In the genomic region with DNA sequence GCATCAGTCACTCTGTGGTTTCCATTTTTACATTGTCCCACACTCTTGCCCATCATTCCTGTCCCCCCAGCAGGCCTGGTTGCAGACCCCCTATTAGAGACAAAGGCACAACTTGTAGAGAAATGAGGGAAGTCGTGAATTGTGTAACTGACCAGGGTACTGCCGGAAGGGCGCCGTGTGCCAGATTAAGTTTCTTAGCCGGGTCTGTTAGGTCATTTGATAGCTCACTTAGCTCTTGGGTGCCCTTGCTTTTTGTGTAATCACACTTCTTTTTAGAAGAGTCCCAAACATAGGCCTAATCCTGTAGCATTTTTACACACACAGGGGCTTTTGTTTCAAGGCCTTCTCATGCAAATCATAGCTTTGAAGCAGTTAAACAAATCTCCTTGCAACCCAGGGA, we compare ENCODE assay signal across 1 cellular context.
TF ChIP-seq lines count a peak whose summit lies in the region.

No MANE protein-coding gene starts in this region.

TF ChIP-seq in GM23338, 12 proteins besides CTCF, POLR2A, EP300 and RAD21:
- TF ChIP-seq, protein P1, sequence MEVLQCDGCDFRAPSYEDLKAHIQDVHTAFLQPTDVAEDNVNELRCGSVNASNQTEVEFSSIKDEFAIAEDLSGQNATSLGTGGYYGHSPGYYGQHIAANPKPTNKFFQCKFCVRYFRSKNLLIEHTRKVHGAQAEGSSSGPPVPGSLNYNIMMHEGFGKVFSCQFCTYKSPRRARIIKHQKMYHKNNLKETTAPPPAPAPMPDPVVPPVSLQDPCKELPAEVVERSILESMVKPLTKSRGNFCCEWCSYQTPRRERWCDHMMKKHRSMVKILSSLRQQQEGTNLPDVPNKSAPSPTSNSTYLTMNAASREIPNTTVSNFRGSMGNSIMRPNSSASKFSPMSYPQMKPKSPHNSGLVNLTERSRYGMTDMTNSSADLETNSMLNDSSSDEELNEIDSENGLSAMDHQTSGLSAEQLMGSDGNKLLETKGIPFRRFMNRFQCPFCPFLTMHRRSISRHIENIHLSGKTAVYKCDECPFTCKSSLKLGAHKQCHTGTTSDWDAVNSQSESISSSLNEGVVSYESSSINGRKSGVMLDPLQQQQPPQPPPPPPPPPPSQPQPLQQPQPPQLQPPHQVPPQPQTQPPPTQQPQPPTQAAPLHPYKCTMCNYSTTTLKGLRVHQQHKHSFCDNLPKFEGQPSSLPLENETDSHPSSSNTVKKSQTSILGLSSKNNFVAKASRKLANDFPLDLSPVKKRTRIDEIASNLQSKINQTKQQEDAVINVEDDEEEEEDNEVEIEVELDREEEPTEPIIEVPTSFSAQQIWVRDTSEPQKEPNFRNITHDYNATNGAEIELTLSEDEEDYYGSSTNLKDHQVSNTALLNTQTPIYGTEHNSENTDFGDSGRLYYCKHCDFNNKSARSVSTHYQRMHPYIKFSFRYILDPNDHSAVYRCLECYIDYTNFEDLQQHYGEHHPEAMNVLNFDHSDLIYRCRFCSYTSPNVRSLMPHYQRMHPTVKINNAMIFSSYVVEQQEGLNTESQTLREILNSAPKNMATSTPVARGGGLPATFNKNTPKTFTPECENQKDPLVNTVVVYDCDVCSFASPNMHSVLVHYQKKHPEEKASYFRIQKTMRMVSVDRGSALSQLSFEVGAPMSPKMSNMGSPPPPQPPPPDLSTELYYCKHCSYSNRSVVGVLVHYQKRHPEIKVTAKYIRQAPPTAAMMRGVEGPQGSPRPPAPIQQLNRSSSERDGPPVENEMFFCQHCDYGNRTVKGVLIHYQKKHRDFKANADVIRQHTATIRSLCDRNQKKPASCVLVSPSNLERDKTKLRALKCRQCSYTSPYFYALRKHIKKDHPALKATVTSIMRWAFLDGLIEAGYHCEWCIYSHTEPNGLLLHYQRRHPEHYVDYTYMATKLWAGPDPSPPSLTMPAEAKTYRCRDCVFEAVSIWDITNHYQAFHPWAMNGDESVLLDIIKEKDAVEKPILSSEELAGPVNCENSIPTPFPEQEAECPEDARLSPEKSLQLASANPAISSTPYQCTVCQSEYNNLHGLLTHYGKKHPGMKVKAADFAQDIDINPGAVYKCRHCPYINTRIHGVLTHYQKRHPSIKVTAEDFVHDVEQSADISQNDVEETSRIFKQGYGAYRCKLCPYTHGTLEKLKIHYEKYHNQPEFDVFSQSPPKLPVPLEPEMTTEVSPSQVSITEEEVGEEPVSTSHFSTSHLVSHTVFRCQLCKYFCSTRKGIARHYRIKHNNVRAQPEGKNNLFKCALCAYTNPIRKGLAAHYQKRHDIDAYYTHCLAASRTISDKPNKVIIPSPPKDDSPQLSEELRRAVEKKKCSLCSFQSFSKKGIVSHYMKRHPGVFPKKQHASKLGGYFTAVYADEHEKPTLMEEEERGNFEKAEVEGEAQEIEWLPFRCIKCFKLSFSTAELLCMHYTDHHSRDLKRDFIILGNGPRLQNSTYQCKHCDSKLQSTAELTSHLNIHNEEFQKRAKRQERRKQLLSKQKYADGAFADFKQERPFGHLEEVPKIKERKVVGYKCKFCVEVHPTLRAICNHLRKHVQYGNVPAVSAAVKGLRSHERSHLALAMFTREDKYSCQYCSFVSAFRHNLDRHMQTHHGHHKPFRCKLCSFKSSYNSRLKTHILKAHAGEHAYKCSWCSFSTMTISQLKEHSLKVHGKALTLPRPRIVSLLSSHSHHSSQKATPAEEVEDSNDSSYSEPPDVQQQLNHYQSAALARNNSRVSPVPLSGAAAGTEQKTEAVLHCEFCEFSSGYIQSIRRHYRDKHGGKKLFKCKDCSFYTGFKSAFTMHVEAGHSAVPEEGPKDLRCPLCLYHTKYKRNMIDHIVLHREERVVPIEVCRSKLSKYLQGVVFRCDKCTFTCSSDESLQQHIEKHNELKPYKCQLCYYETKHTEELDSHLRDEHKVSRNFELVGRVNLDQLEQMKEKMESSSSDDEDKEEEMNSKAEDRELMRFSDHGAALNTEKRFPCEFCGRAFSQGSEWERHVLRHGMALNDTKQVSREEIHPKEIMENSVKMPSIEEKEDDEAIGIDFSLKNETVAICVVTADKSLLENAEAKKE (CRISPR knock-in tag; IDR thresholded peaks at IDR 0.05) = no peak
- TF ChIP-seq, protein P2, sequence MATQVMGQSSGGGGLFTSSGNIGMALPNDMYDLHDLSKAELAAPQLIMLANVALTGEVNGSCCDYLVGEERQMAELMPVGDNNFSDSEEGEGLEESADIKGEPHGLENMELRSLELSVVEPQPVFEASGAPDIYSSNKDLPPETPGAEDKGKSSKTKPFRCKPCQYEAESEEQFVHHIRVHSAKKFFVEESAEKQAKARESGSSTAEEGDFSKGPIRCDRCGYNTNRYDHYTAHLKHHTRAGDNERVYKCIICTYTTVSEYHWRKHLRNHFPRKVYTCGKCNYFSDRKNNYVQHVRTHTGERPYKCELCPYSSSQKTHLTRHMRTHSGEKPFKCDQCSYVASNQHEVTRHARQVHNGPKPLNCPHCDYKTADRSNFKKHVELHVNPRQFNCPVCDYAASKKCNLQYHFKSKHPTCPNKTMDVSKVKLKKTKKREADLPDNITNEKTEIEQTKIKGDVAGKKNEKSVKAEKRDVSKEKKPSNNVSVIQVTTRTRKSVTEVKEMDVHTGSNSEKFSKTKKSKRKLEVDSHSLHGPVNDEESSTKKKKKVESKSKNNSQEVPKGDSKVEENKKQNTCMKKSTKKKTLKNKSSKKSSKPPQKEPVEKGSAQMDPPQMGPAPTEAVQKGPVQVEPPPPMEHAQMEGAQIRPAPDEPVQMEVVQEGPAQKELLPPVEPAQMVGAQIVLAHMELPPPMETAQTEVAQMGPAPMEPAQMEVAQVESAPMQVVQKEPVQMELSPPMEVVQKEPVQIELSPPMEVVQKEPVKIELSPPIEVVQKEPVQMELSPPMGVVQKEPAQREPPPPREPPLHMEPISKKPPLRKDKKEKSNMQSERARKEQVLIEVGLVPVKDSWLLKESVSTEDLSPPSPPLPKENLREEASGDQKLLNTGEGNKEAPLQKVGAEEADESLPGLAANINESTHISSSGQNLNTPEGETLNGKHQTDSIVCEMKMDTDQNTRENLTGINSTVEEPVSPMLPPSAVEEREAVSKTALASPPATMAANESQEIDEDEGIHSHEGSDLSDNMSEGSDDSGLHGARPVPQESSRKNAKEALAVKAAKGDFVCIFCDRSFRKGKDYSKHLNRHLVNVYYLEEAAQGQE (IDR thresholded peaks at IDR 0.05; ENCODE audit: unreplicated experiment) = no peak
- no peak for TF ChIP-seq EZH2phosphoT487 (IDR thresholded peaks at IDR 0.05; ENCODE audit: unreplicated experiment)
- TF ChIP-seq, protein P3, sequence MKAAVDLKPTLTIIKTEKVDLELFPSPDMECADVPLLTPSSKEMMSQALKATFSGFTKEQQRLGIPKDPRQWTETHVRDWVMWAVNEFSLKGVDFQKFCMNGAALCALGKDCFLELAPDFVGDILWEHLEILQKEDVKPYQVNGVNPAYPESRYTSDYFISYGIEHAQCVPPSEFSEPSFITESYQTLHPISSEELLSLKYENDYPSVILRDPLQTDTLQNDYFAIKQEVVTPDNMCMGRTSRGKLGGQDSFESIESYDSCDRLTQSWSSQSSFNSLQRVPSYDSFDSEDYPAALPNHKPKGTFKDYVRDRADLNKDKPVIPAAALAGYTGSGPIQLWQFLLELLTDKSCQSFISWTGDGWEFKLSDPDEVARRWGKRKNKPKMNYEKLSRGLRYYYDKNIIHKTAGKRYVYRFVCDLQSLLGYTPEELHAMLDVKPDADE (IDR thresholded peaks at IDR 0.05) = no peak
